In the genomic region with DNA sequence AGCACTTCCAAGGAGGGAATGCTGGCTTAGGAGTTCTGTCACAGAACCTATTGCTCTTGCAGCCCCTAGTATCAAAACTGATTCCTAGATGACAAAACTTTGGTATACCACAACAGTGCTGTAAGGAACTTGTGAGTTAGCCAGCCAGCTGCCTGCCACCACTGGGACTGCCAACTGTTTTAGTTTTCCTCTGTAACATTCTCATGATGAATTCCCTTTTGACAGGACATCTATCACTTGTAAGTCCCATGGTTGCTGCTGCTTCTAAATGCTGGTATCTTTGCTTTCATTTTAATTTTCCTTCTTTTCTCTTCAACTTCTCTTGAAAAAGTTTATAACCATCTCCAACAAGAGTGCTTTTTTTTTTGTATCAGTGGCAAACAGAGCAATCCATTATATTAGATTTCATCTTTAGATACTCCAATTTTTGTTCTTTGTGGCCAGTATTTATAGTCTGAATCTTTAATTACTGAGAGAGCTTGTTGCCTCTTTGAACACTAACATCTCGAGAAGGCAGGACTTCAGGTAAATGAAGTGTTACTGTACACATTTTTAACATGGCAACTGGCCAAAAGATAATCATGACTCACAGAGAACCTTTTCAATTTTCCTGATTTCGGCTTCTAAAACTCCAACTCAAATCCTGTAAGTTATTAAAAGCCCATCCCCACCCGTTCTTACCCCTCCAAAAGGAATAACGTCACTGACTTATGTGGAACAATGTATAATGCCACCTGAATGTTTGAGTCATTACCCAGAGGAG, we compare ENCODE assay signal across 1 cellular context.
TF ChIP-seq lines count a peak whose summit lies in the region.

No MANE protein-coding gene starts in this region.

TF ChIP-seq in K562, 482 proteins besides CTCF, POLR2A, EP300 and RAD21:
- TF ChIP-seq NFIC (IDR thresholded peaks at IDR 0.05) (peak; percentile 68), MEIS2 (IDR thresholded peaks at IDR 0.05; ENCODE audit: partially characterized antibody) (peak; percentile 41)
- TF ChIP-seq, protein P1, sequence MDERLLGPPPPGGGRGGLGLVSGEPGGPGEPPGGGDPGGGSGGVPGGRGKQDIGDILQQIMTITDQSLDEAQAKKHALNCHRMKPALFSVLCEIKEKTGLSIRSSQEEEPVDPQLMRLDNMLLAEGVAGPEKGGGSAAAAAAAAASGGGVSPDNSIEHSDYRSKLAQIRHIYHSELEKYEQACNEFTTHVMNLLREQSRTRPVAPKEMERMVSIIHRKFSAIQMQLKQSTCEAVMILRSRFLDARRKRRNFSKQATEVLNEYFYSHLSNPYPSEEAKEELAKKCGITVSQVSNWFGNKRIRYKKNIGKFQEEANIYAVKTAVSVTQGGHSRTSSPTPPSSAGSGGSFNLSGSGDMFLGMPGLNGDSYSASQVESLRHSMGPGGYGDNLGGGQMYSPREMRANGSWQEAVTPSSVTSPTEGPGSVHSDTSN (CRISPR knock-in tag; IDR thresholded peaks at IDR 0.05; ENCODE audit: low read depth), result no peak
- TF ChIP-seq, protein P1 (tag; conservative IDR thresholded peaks at IDR 0.05; ENCODE audit: low read depth), result peak; percentile 72
- TF ChIP-seq, protein P2, sequence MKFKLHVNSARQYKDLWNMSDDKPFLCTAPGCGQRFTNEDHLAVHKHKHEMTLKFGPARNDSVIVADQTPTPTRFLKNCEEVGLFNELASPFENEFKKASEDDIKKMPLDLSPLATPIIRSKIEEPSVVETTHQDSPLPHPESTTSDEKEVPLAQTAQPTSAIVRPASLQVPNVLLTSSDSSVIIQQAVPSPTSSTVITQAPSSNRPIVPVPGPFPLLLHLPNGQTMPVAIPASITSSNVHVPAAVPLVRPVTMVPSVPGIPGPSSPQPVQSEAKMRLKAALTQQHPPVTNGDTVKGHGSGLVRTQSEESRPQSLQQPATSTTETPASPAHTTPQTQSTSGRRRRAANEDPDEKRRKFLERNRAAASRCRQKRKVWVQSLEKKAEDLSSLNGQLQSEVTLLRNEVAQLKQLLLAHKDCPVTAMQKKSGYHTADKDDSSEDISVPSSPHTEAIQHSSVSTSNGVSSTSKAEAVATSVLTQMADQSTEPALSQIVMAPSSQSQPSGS (CRISPR knock-in tag; IDR thresholded peaks at IDR 0.05), result no peak
